10 cellular contexts compared by ENCODE assay signal in genomic region chr15:80480909-80481308, GRCh38.
A peak's percentile ranks its signal among the peaks of the same experiment; 100 is the strongest.
DNase-seq lines count a peak whose midpoint lies in the region; ATAC-seq and TF ChIP-seq lines count a peak whose summit lies in the region.
"Had no signal": no experiment of that assay in that cellular context is flagged by ENCODE, and none has a peak within 500 bp of the region (broad histone marks: within the 10 kb centered on the region; RNA-seq: fewer than 3 reads in every experiment).

No MANE protein-coding gene starts in this region.

- no peak overlapping the region for H3K4me2 ChIP-seq in PC-3 (ENCODE audit: low read length)

- H2AFZ ChIP-seq in ACC112 (ENCODE audit: low read length, unreplicated experiment) = no peak overlapping the region
- H2AFZ ChIP-seq in PC-3 (ENCODE audit: low read length) = no peak overlapping the region

- intact Hi-C loops in PC-3 (cut with micrococcal nuclease) = no loop called here

- H3K9me2 ChIP-seq in PC-3 (replicated peaks; ENCODE audit: low read length) = no peaks in the 10 kb centered on the region

- H3K9ac ChIP-seq in PC-3 (ENCODE audit: low read length) = no peak overlapping the region

- H3K36me3 ChIP-seq in ACC112 (ENCODE audit: insufficient read depth, low read length) (0 out of 2 replicates have a peak, but pooled peaks cover under 1% of the 10 kb centered on the region), PC-3 (ENCODE audit: low read depth, low read length) (no peaks in the 10 kb centered on the region)

- peak; percentile 32 for DNase-seq in PC-3
- DNase-seq in epithelial cell of proximal tubule (ENCODE audit: low read depth) = peak; percentile 26
- peak; percentile 95 for DNase-seq in myocyte (ENCODE audit: low read depth)
- DNase-seq in SIG-M5 treated with dmso at 0.1 percent for 504 hours (lab: John Stamatoyannopoulos, UW; ENCODE audit: unreplicated experiment) = no peak
- DNase-seq in RPMI8226 = no peak
- DNase-seq in RWPE1 (ENCODE audit: low spot score) = no peak
- DNase-seq: NCI-H1048 had no signal

- CTCF ChIA-PET in PC-3 (lab: Charles Lee) = no interaction called here
- CTCF ChIA-PET in RWPE1 (lab: Yijun Ruan, JAX) = interaction anchor here (1.3 to 1.7 kb wide), 2 partner anchors 25 to 32 kb away, joined by 3 read pairs; no protein-coding TSS in a partner anchor

- ATAC-seq in PC-3 (no peak), GM21737 (IDR thresholded peaks at IDR 0.05; ENCODE audit: unreplicated experiment) (no peak)

- H3K27me3 ChIP-seq in ACC112 (ENCODE audit: insufficient read depth, low read length) (no peaks in the 10 kb centered on the region), PC-3 (ENCODE audit: low read length) (no peaks in the 10 kb centered on the region)

- no TSS peak for BruUV-seq in PC-3 (replicated peaks; lab: Mats Ljungman, UMichigan)

- no peaks in the 10 kb centered on the region for H3K9me3 ChIP-seq in PC-3 (ENCODE audit: low read length)

- peaks cover 60% of the 10 kb centered on the region for H3K4me1 ChIP-seq in ACC112 (ENCODE audit: control insufficient read depth, insufficient read depth, low read length, unreplicated experiment)
- no peaks in the 10 kb centered on the region for H3K4me1 ChIP-seq in PC-3 (ENCODE audit: insufficient read depth, low read length)

- no peaks in the 10 kb centered on the region for H3K79me2 ChIP-seq in ACC112 (ENCODE audit: control insufficient read depth, insufficient read depth, low read length, unreplicated experiment)
- H3K79me2 ChIP-seq in PC-3 (ENCODE audit: low read length) = no peaks in the 10 kb centered on the region

- POLR2A ChIA-PET in PC-3 (lab: Charles Lee; ENCODE audit: unreplicated experiment) = no interaction called here
- POLR2A ChIA-PET in RWPE1 (lab: Yijun Ruan, JAX; ENCODE audit: low non-redundant PET) = interaction anchor here (0.6 kb wide), 1 partner anchor 212 kb away, joined by 3 read pairs; no protein-coding TSS in a partner anchor

- no peak for TF ChIP-seq CTCF in PC-3 (conservative IDR thresholded peaks at IDR 0.05; ENCODE audit: low read depth, low read length)
- TF ChIP-seq CTCF in epithelial cell of proximal tubule (conservative IDR thresholded peaks at IDR 0.05; ENCODE audit: low read depth, low read length) = no peak
- TF ChIP-seq CTCF in RWPE1 (conservative IDR thresholded peaks at IDR 0.05; ENCODE audit: low read depth) = no peak

- H3K27ac ChIP-seq in ACC112 (ENCODE audit: low read depth, low read length) = peak overlapping the region; percentile 83
- no peak overlapping the region for H3K27ac ChIP-seq in PC-3 (ENCODE audit: low read length)
- no peak overlapping the region for H3K27ac ChIP-seq in RWPE1
- H3K27ac ChIP-seq: C4-2B had no signal

- H4K20me1 ChIP-seq in PC-3 (ENCODE audit: low read length) = no peaks in the 10 kb centered on the region

- H3F3A ChIP-seq in PC-3 (ENCODE audit: low read length, unreplicated experiment) = no peaks in the 10 kb centered on the region

- H3K4me3 ChIP-seq in ACC112 (ENCODE audit: low read depth, low read length) = 0 out of 2 replicates have a peak overlapping the region, but pooled peaks have one; percentile 26
- H3K4me3 ChIP-seq in PC-3 (ENCODE audit: low read length) = no peak overlapping the region
- H3K4me3 ChIP-seq in epithelial cell of proximal tubule (ENCODE audit: low read depth, low read length) = no peak overlapping the region

Comparison
In these comparisons a context has a peak if more than half of its experiments do, and no peak if none do; other contexts are left out.
1. DNase-seq: peak in PC-3 (single experiment), epithelial cell of proximal tubule (single experiment) and myocyte (single experiment); none in SIG-M5 treated with dmso at 0.1 percent for 504 hours (single experiment), RPMI8226 (single experiment) and RWPE1 (single experiment).